In genomic region chr16:73122604-73123386, GRCh38 we compare ENCODE assay signal across 13 cellular contexts.
DNase-seq lines count a peak whose midpoint lies in the region; ATAC-seq, FAIRE-seq and TF ChIP-seq lines count a peak whose summit lies in the region.
"Had no signal": no experiment of that assay in that cellular context is flagged by ENCODE, and none has a peak within 500 bp of the region (broad histone marks: within the 10 kb centered on the region; RNA-seq: fewer than 3 reads in every experiment).

No MANE protein-coding gene starts in this region.

- H3K27me3 Mint-ChIP-seq in chondrocyte (ENCODE audit: low read depth), result no peaks in the 10 kb centered on the region

- TF ChIP-seq CTCF in mammary epithelial cell (conservative IDR thresholded peaks at IDR 0.05 in 1 of 2, IDR thresholded peaks at IDR 0.05 in 1 of 2; ENCODE audit: extremely low read depth in 1 of 2, insufficient read depth in 1 of 2, low read depth in 1 of 2, low read length in 2 of 2) (no peak), breast epithelium (IDR thresholded peaks at IDR 0.05) (no peak), chondrocyte (IDR thresholded peaks at IDR 0.05) (no peak), lung (IDR thresholded peaks at IDR 0.05; ENCODE audit: control extremely low read depth, extremely low read depth) (no peak), upper lobe of right lung (IDR thresholded peaks at IDR 0.05) (no peak)

- intact Hi-C loops in mammary epithelial cell (cut with micrococcal nuclease) (no loop called here), breast epithelium (cut with DNase I; ENCODE audit: low total_unique reads) (no loop called here), upper lobe of right lung (cut with DNase I) (no loop called here)

- peak overlapping the region; percentile 26 for H2AFZ ChIP-seq in mammary epithelial cell (ENCODE audit: low read depth, low read length)

- H3K4me2 ChIP-seq in mammary epithelial cell (ENCODE audit: insufficient read depth, low read depth, low read length), result no peak overlapping the region

- CTCF ChIA-PET in mammary epithelial cell (lab: Charles Lee; ENCODE audit: low non-redundant PET), result no interaction called here

- H3K9me3 ChIP-seq in mammary epithelial cell (replicated peaks; ENCODE audit: insufficient read depth, low read length), result no peaks in the 10 kb centered on the region
- peaks cover 4 to 5% of the 10 kb centered on the region in 2 donors for H3K9me3 ChIP-seq in breast epithelium
- peaks cover 0 to under 1% of the 10 kb centered on the region in 2 donors for H3K9me3 ChIP-seq in lung (ENCODE audit: control insufficient read depth in 2 of 2, insufficient read depth in 1 of 2, low read length in 1 of 2)
- H3K9me3 ChIP-seq in upper lobe of right lung, result peaks cover 2% of the 10 kb centered on the region
- H3K9me3 ChIP-seq in small intestine (ENCODE audit: control insufficient read depth, low read depth), result no peaks in the 10 kb centered on the region
- H3K9me3 ChIP-seq: BE2C had no signal

- H4K20me1 ChIP-seq in mammary epithelial cell (ENCODE audit: insufficient read depth, low read length), result no peaks in the 10 kb centered on the region

- TF ChIP-seq POLR2A in breast epithelium (IDR thresholded peaks at IDR 0.05), result no peak

- ATAC-seq in lung (ENCODE audit: insufficient read depth, low FRiP score), result no peak
- peak; percentile 52 for ATAC-seq in upper lobe of right lung
- no peak for ATAC-seq in GM18517 (IDR thresholded peaks at IDR 0.05; ENCODE audit: unreplicated experiment)
- no peak for ATAC-seq in HG03378 (IDR thresholded peaks at IDR 0.05; ENCODE audit: unreplicated experiment)

- no TSS peak for BruUV-seq in mammary epithelial cell (replicated peaks; lab: Mats Ljungman, UMichigan)

- H3K4me1 ChIP-seq in mammary epithelial cell (ENCODE audit: insufficient read depth, low read length) (no peaks in the 10 kb centered on the region), breast epithelium (no peaks in the 10 kb centered on the region), lung (ENCODE audit: control insufficient read depth in 2 of 2, insufficient read depth in 2 of 2, low read length in 2 of 2) (peaks cover 0 to 5% of the 10 kb centered on the region in 2 donors), upper lobe of right lung (peaks cover 10% of the 10 kb centered on the region), small intestine (ENCODE audit: control insufficient read depth in 2 of 2, insufficient read depth in 1 of 2, low read depth in 1 of 2, low read length in 1 of 2) (no peaks in the 10 kb centered on the region)

- no peak overlapping the region for H3K27ac ChIP-seq in mammary epithelial cell (ENCODE audit: insufficient read depth, low read depth, low read length)
- no peak overlapping the region for H3K27ac ChIP-seq in breast epithelium
- H3K27ac ChIP-seq in lung (ENCODE audit: low read depth in 1 of 2, low read length in 1 of 2), result peak overlapping the region; percentile 14 to 74
- peak overlapping the region; percentile 74 for H3K27ac ChIP-seq in upper lobe of right lung
- H3K27ac ChIP-seq in small intestine (ENCODE audit: low read depth in 1 of 2, low read length in 1 of 2), result peak overlapping the region in 1 of 2 donors; percentile 35

- peak overlapping the region; percentile 6 for H3K4me3 Mint-ChIP-seq in chondrocyte (ENCODE audit: unreplicated experiment)

- peaks cover 8% of the 10 kb centered on the region for H3K9me3 Mint-ChIP-seq in chondrocyte (ENCODE audit: low read depth)

- no peaks in the 10 kb centered on the region for H3K36me3 ChIP-seq in mammary epithelial cell (ENCODE audit: insufficient read depth, low read length)
- H3K36me3 ChIP-seq in breast epithelium, result no peaks in the 10 kb centered on the region
- H3K36me3 ChIP-seq in lung (ENCODE audit: control insufficient read depth in 2 of 2, insufficient read depth in 2 of 2, low read length in 2 of 2), result no peaks in the 10 kb centered on the region
- no peaks in the 10 kb centered on the region for H3K36me3 ChIP-seq in upper lobe of right lung
- no peaks in the 10 kb centered on the region for H3K36me3 ChIP-seq in small intestine (ENCODE audit: control insufficient read depth in 2 of 2, insufficient read depth in 2 of 2, low read length in 2 of 2)
- H3K36me3 ChIP-seq: BE2C had no signal

- FAIRE-seq in small intestine (lab: Jason Lieb, UNC), result no peak
- FAIRE-seq: GM18507 had no signal

- peak overlapping the region; percentile 88 for H3K27ac Mint-ChIP-seq in chondrocyte (ENCODE audit: unreplicated experiment)

- H3K4me3 ChIP-seq in mammary epithelial cell (replicated peaks in 1 of 3; ENCODE audit: insufficient read depth in 1 of 3, low read depth in 2 of 3, low read length in 3 of 3) (no peak overlapping the region), breast epithelium (no peak overlapping the region), lung (no peak overlapping the region), upper lobe of right lung (no peak overlapping the region), small intestine (ENCODE audit: low read depth in 1 of 2, low read length in 2 of 2) (no peak overlapping the region)

- H3K9ac ChIP-seq in mammary epithelial cell (ENCODE audit: insufficient read depth, low read length), result no peak overlapping the region

- 46% methylated on average over 8 of the region's 10 CpGs for WGBS in mammary epithelial cell (ENCODE audit: low coverage, missing lambda C conversion rate)
- 17 to 22% methylated on average over 10 of the region's 10 CpGs for WGBS in lung, 2 donors
- 38 to 74% (median 58%) methylated on average over 10 of the region's 10 CpGs for WGBS in small intestine, 3 donors

- no peaks in the 10 kb centered on the region for H3K79me2 ChIP-seq in mammary epithelial cell (ENCODE audit: insufficient read depth, low read length)

- DNase-seq in mammary epithelial cell (no peak), breast epithelium (ENCODE audit: low spot score in 2 of 2) (no peak), chondrocyte (ENCODE audit: low spot score) (no peak), lung (ENCODE audit: low spot score) (no peak), upper lobe of right lung (no peak), small intestine (no peak)
- DNase-seq: BE2C, glutamatergic neuron, retina, SHP77 had no signal

- in situ Hi-C loops in mammary epithelial cell (cut with MboI; ENCODE audit: low sequenced_read_pairs in 2 of 2), result no loop called here

- H3K4me1 Mint-ChIP-seq in chondrocyte (ENCODE audit: low read depth), result peaks cover 36% of the 10 kb centered on the region

- dilution Hi-C loops in mammary epithelial cell (cut with HindIII; ENCODE audit: low sequenced_read_pairs), result no loop called here

- no peaks in the 10 kb centered on the region for H3K36me3 Mint-ChIP-seq in chondrocyte (ENCODE audit: low read depth)

- H3K27me3 ChIP-seq in mammary epithelial cell (ENCODE audit: insufficient read depth, low read length) (no peaks in the 10 kb centered on the region), breast epithelium (peaks cover 0 to 3% of the 10 kb centered on the region in 2 donors), lung (ENCODE audit: control insufficient read depth, insufficient read depth) (no peaks in the 10 kb centered on the region), upper lobe of right lung (no peaks in the 10 kb centered on the region), small intestine (ENCODE audit: control insufficient read depth in 2 of 2, insufficient read depth in 2 of 2, low read length in 2 of 2) (no peaks in the 10 kb centered on the region)
- H3K27me3 ChIP-seq: BE2C had no signal

Comparison
In these comparisons a context has a peak if more than half of its experiments do, and no peak if none do; other contexts are left out.
1. H3K27ac ChIP-seq: peak in lung (2 of 2) and upper lobe of right lung (single experiment); none in mammary epithelial cell (single experiment) and breast epithelium (0 of 2).